ENCODE assay signal across 8 cellular contexts in genomic region chr14:23237772-23238594, GRCh38. TPM values are rescaled to one million over a fixed set of nuclear protein-coding genes. Genes with fewer than 3 reads are reported as not detected.
DNase-seq lines count a peak whose midpoint lies in the region; ATAC-seq and TF ChIP-seq lines count a peak whose summit lies in the region.

A gene with protein sequence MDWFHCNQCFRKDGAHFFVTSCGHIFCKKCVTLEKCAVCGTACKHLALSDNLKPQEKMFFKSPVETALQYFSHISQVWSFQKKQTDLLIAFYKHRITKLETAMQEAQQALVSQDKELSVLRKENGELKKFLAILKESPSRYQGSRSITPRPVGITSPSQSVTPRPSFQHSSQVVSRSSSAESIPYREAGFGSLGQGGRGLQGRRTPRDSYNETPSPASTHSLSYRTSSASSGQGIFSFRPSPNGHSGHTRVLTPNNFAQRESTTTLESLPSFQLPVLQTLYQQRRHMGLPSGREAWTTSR (plus strand): TSS chr14:23237936. CDS start chr14:23240346, 2,410 bp downstream.

- peak within 1 kb of the TSS; percentile 71 for H3K4me2 ChIP-seq in mesendoderm (ENCODE audit: low read length)

- H3K27ac Mint-ChIP-seq in endothelial cell (ENCODE audit: unreplicated experiment), result no peak within 1 kb of the TSS

- H3K4me3 ChIP-seq in HL-60 (replicated peaks; ENCODE audit: insufficient read depth, low read length) (peak within 1 kb of the TSS; percentile 9; the same call in 1 of the 2 replicates), mesendoderm (ENCODE audit: low read length) (no peak within 1 kb of the TSS)

- H3K36me3 Mint-ChIP-seq in endothelial cell (ENCODE audit: low read depth, unreplicated experiment), result no peaks in the 10 kb centered on the region

- H3K27me3 ChIP-seq in HL-60 (ENCODE audit: insufficient read depth, poor library complexity, severe bottlenecking), result no peaks in the 10 kb centered on the region
- H3K27me3 ChIP-seq in mesendoderm (ENCODE audit: insufficient read depth, low read length, poor library complexity), result no peaks in the 10 kb centered on the region

- in situ Hi-C loops in G401 (cut with HindIII; ENCODE audit: low sequenced_read_pairs), result no loop called here

- no peaks in the 10 kb centered on the region for H3K4me1 ChIP-seq in mesendoderm (ENCODE audit: control insufficient read depth, low read depth, low read length)

- no peak within 1 kb of the TSS for H2BK15ac ChIP-seq in mesendoderm (replicated peaks; ENCODE audit: low read depth)

- TF ChIP-seq CTCF in HL-60 (IDR thresholded peaks at IDR 0.05; ENCODE audit: insufficient read depth, low read length) (no peak), endothelial cell (IDR thresholded peaks at IDR 0.05; ENCODE audit: unreplicated experiment) (no peak)

- H3K79me1 ChIP-seq in mesendoderm (ENCODE audit: low read length), result no peaks in the 10 kb centered on the region

- peak within 1 kb of the TSS; percentile 36 for H3K4ac ChIP-seq in mesendoderm (ENCODE audit: low read depth, low read length)

- no peaks in the 10 kb centered on the region for H3K9me3 Mint-ChIP-seq in endothelial cell (ENCODE audit: unreplicated experiment)

- H4K5ac ChIP-seq in mesendoderm (ENCODE audit: low read length), result no peak within 1 kb of the TSS

- peak; percentile 4 for DNase-seq in G401 (ENCODE audit: low spot score)
- peak; percentile 43 to 73 for DNase-seq in HL-60 (ENCODE audit: low read depth in 1 of 2, low spot score in 1 of 2)
- DNase-seq in NOMO-1 treated with DMSO at 0.1 percent for 48 hours (lab: John Stamatoyannopoulos, UW; ENCODE audit: unreplicated experiment), result peak; percentile 82
- peak; percentile 54 for DNase-seq in activated CD8-positive, alpha-beta memory T cell treated with anti-CD3 and anti-CD28 coated beads, Interleukin-2, amount 50 U/mL, for 24 hours (ENCODE audit: extremely low read depth)
- peak; percentile 90 for DNase-seq in endothelial cell (ENCODE audit: low spot score)
- DNase-seq in mesendoderm, result peak; percentile 93
- DNase-seq in stimulated activated CD4-positive, alpha-beta T cell treated with anti-CD3 and anti-CD28 coated beads, TNF-alpha, amount 100 ng/mL, for 48 hours (ENCODE audit: low read depth in 3 of 3), result peak; percentile 76 to 94 (median 79)

- peak within 1 kb of the TSS; percentile 83 for H3K56ac ChIP-seq in mesendoderm (ENCODE audit: low read length)

- WGBS in mesendoderm (ENCODE audit: extremely low coverage, insufficient coverage, low lambda C conversion rate), result no CpG with 5 or more reads among the region's 39 CpGs

- H3K23ac ChIP-seq in mesendoderm (ENCODE audit: low read length), result no peak within 1 kb of the TSS

- peak within 1 kb of the TSS; percentile 66 for H3K9ac ChIP-seq in mesendoderm (ENCODE audit: low read length)

- H4K8ac ChIP-seq in mesendoderm (ENCODE audit: low read depth, low read length), result no peak within 1 kb of the TSS

- H3K36me3 ChIP-seq in mesendoderm (ENCODE audit: control insufficient read depth, insufficient read depth, low read length), result no peaks in the 10 kb centered on the region

- H3K27ac ChIP-seq in HL-60 (replicated peaks) (no peak within 1 kb of the TSS), mesendoderm (ENCODE audit: low read depth, low read length) (no peak within 1 kb of the TSS)

- no peak within 1 kb of the TSS for H2AK5ac ChIP-seq in mesendoderm (ENCODE audit: low read length)

- ATAC-seq in GM18519 (IDR thresholded peaks at IDR 0.05; ENCODE audit: low FRiP score, unreplicated experiment), result no peak

- no peak within 1 kb of the TSS for H3K4me3 Mint-ChIP-seq in endothelial cell (ENCODE audit: unreplicated experiment)

- no peak within 1 kb of the TSS for H2BK120ac ChIP-seq in mesendoderm (ENCODE audit: low read depth, low read length)

- no peaks in the 10 kb centered on the region for H3K4me1 Mint-ChIP-seq in endothelial cell (ENCODE audit: unreplicated experiment)

- H3K18ac ChIP-seq in mesendoderm (ENCODE audit: low read length), result peak within 1 kb of the TSS; percentile 3

- no peaks in the 10 kb centered on the region for H3K27me3 Mint-ChIP-seq in endothelial cell (ENCODE audit: unreplicated experiment)

- no peak within 1 kb of the TSS for H2BK5ac ChIP-seq in mesendoderm (ENCODE audit: low read length)

- no peaks in the 10 kb centered on the region for H3K79me2 ChIP-seq in mesendoderm (ENCODE audit: control insufficient read depth, insufficient read depth, low read length)

RNA-seq across cellular contexts. Expression of the gene that starts here (rescaled TPM):
- total RNA-seq in G401 (2014; rRNA removed; shearing (Covaris generic)), result not detected in 2 replicates
- total RNA-seq in endothelial cell (ENCODE audit: unreplicated experiment), result not detected
- 0.37 TPM for polyA plus RNA-seq in mesendoderm (2013, experiment 1 of 2)
- 0.14 TPM for polyA plus RNA-seq in mesendoderm (2013, experiment 2 of 2)

Comparison
In these comparisons a context has a peak if more than half of its experiments do, and no peak if none do; other contexts are left out.
1. Peak in DNase-seq in G401; RNA of the gene not detected or under 1 TPM.
2. Peak in DNase-seq in endothelial cell; RNA of the gene not detected or under 1 TPM.
3. DNase-seq: peak in every context shown above with its lines; median percentile 93 in mesendoderm; 90 in endothelial cell; 82 in NOMO-1 treated with DMSO at 0.1 percent for 48 hours; 79 in stimulated activated CD4-positive, alpha-beta T cell treated with anti-CD3 and anti-CD28 coated beads, TNF-alpha, amount 100 ng/mL, for 48 hours; 58 in HL-60; 54 in activated CD8-positive, alpha-beta memory T cell treated with anti-CD3 and anti-CD28 coated beads, Interleukin-2, amount 50 U/mL, for 24 hours; 4 in G401.